13 cellular contexts compared by ENCODE assay signal in the genomic region with DNA sequence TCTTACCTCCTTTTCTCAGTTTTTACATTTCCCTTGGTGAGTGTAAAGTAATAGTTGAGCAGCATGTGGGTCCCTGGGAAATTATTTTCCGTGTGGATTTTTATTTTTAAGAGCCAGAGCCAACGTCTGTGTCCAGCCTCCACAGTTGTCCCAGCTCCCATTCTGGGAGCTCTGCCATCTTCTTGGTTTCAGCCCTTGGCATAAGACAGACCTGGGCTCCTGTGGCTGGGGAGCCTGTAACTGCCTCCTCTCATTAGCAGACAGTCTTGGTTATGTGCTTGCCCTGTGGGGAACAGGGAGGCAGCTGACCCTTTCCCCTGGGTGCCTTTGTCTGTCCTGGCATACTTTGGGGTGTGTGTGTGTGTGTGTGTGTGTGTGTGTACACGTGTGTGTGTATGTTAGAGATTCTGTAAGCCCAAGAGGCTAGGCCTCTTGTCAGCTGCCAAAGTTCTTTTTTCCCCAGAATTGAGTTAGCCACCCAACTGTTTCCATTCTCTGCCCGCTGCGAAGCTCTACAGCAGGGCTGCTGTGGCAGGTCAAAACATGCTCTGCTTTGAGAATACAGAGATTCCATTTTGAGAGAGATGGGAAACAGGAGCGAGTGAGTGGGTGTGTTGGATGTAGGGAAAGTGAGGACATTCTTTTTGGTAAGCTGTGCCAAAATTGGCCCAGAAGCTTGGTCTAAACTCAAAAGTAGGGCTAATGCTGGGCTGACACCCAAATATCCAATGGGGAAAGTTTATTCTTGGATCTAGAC.
DNase-seq lines count a peak whose midpoint lies in the region; ATAC-seq and TF ChIP-seq lines count a peak whose summit lies in the region.
"Had no signal": no experiment of that assay in that cellular context is flagged by ENCODE, and none has a peak within 500 bp of the region (broad histone marks: within the 10 kb centered on the region; RNA-seq: fewer than 3 reads in every experiment).

No MANE protein-coding gene starts in this region.

- POLR2A ChIA-PET in PC-9 (lab: Charles Lee; ENCODE audit: unreplicated experiment): no interaction called here

- no peaks in the 10 kb centered on the region for H3K79me2 ChIP-seq in PC-9 (ENCODE audit: low read depth)

- no peak overlapping the region for H3K4me3 ChIP-seq in AG10803 (ENCODE audit: low read length)
- H3K4me3 ChIP-seq in coronary artery: no peak overlapping the region
- no peak overlapping the region for H3K4me3 ChIP-seq in sigmoid colon
- H3K4me3 ChIP-seq in PC-9: no peak overlapping the region

- ATAC-seq in GM18511 (IDR thresholded peaks at IDR 0.05; ENCODE audit: unreplicated experiment): no peak
- ATAC-seq: activated CD8-positive, alpha-beta memory T cell treated with anti-CD3 and anti-CD28 coated beads, Interleukin-2, amount 10 ng/mL, durations not matched to agents 7 days and 5 days; stimulated activated naive CD8-positive, alpha-beta T cell treated with anti-CD3 and anti-CD28 coated beads, Interleukin-15, amount 100 ng/mL, for 72 hours had no signal

- H3K36me3 ChIP-seq in sigmoid colon (no peaks in the 10 kb centered on the region), PC-9 (ENCODE audit: low read depth) (no peaks in the 10 kb centered on the region)

- H2AFZ ChIP-seq in PC-9: no peak overlapping the region

- no peaks in the 10 kb centered on the region for H3K27me3 ChIP-seq in sigmoid colon
- no peaks in the 10 kb centered on the region for H3K27me3 ChIP-seq in PC-9 (ENCODE audit: insufficient read depth, low read depth)

- no peak for TF ChIP-seq CTCF in AG10803 (conservative IDR thresholded peaks at IDR 0.05; ENCODE audit: low read length)
- TF ChIP-seq CTCF in coronary artery (IDR thresholded peaks at IDR 0.05): no peak
- no peak for TF ChIP-seq CTCF in sigmoid colon (IDR thresholded peaks at IDR 0.05)
- TF ChIP-seq CTCF in PC-9 (conservative IDR thresholded peaks at IDR 0.05): no peak

- no TSS peak for BruUV-seq in PC-9 (replicated peaks; lab: Mats Ljungman, UMichigan)

- H4K20me1 ChIP-seq in PC-9 (ENCODE audit: insufficient read depth): no peaks in the 10 kb centered on the region

- CTCF ChIA-PET in PC-9 (lab: Charles Lee): no interaction called here

- peaks cover 11% of the 10 kb centered on the region for H3F3A ChIP-seq in PC-9 (ENCODE audit: insufficient read depth, low read depth)

- H3K4me1 ChIP-seq in sigmoid colon (peaks cover 0 to 16% (median 0%) of the 10 kb centered on the region in 4 donors), PC-9 (replicated peaks; ENCODE audit: insufficient read depth) (peaks cover 10% of the 10 kb centered on the region)

- intact Hi-C loops in sigmoid colon (cut with DNase I): no loop called here
- intact Hi-C loops in PC-9 (cut with micrococcal nuclease; ENCODE audit: unreplicated experiment): loop anchor here (10.0 kb wide), 1 partner anchor 509 kb away; no protein-coding TSS in a partner anchor

- H3K9me3 ChIP-seq in sigmoid colon (no peaks in the 10 kb centered on the region), PC-9 (ENCODE audit: insufficient read depth, low read depth) (no peaks in the 10 kb centered on the region; the same call in 1 of the 2 replicates)

- DNase-seq in AG10803 (ENCODE audit: low read depth) (peak; percentile 12), NCI-H446 treated with DMSO at 0.1 percent for 48 hours (lab: John Stamatoyannopoulos, UW) (peak; percentile 44), coronary artery (ENCODE audit: low spot score) (no peak), medulla oblongata (ENCODE audit: extremely low spot score) (peak; percentile 44), sigmoid colon (no peak), DMS153 treated with DMSO at 0.1 percent for 48 hours (lab: John Stamatoyannopoulos, UW; ENCODE audit: unreplicated experiment) (no peak), PC-9 (no peak)
- DNase-seq: activated CD8-positive, alpha-beta memory T cell treated with anti-CD3 and anti-CD28 coated beads, Interleukin-2, amount 10 ng/mL, durations not matched to agents 7 days and 5 days; activated naive CD4-positive, alpha-beta T cell treated with anti-CD3 and anti-CD28 coated beads, Interleukin-2, amount 50 U/mL, for 16 hours; NCI-H1092 treated with DMSO at 0.1 percent for 48 hours; NCI-H345; stimulated activated naive CD8-positive, alpha-beta T cell treated with anti-CD3 and anti-CD28 coated beads, Interleukin-15, amount 100 ng/mL, for 72 hours had no signal

- no peak for TF ChIP-seq POLR2A in sigmoid colon (IDR thresholded peaks at IDR 0.05)

- peak overlapping the region; percentile 30 to 59 for H3K27ac ChIP-seq in coronary artery
- H3K27ac ChIP-seq in sigmoid colon: peak overlapping the region in 2 of 4 donors; percentile 10 to 20
- H3K27ac ChIP-seq in PC-9: no peak overlapping the region

- TF ChIP-seq EP300 in sigmoid colon (IDR thresholded peaks at IDR 0.05): no peak

- WGBS in sigmoid colon, 2 donors: 79 to 90% methylated on average over 6 of the region's 6 CpGs

- H3K9me2 ChIP-seq in PC-9 (ENCODE audit: insufficient read depth): no peaks in the 10 kb centered on the region

- H3K4me2 ChIP-seq in PC-9: no peak overlapping the region

Comparison
In these comparisons a context has a peak if more than half of its experiments do, and no peak if none do; other contexts are left out.
1. DNase-seq: peak in AG10803 (single experiment), NCI-H446 treated with DMSO at 0.1 percent for 48 hours (single experiment) and medulla oblongata (single experiment); none in coronary artery (single experiment), sigmoid colon (single experiment), DMS153 treated with DMSO at 0.1 percent for 48 hours (single experiment) and PC-9 (0 of 2).